In genomic region chr3:128849776-128850542, GRCh38 we compare ENCODE assay signal across 14 cellular contexts. TPM values are rescaled to one million over a fixed set of nuclear protein-coding genes. Genes with fewer than 3 reads are reported as not detected.
DNase-seq lines count a peak whose midpoint lies in the region; ATAC-seq and TF ChIP-seq lines count a peak whose summit lies in the region.
"Had no signal": no experiment of that assay in that cellular context is flagged by ENCODE, and none has a peak within 500 bp of the region (broad histone marks: within the 10 kb centered on the region; RNA-seq: fewer than 3 reads in every experiment).

No MANE protein-coding gene starts in this region.

- H3K9me2 ChIP-seq in PC-3 (replicated peaks; ENCODE audit: low read length) (no peaks in the 10 kb centered on the region), MM.1S (replicated peaks; ENCODE audit: insufficient read depth, low read length) (no peaks in the 10 kb centered on the region)

- peaks cover 20% of the 10 kb centered on the region for H3K4me1 Mint-ChIP-seq in endodermal cell

- POLR2A ChIA-PET in PC-3 (lab: Charles Lee; ENCODE audit: unreplicated experiment): no interaction called here

- TF ChIP-seq CTCF in cardiac muscle cell (IDR thresholded peaks at IDR 0.05; ENCODE audit: low read depth, low read length): peak; percentile 15
- TF ChIP-seq CTCF in PC-3 (conservative IDR thresholded peaks at IDR 0.05; ENCODE audit: low read depth, low read length): 0 out of 2 replicates have a peak, but pooled peaks have one; percentile 21
- TF ChIP-seq CTCF in endodermal cell (conservative IDR thresholded peaks at IDR 0.05): peak; percentile 67
- no peak for TF ChIP-seq CTCF in MM.1S (IDR thresholded peaks at IDR 0.05; ENCODE audit: low read length)
- TF ChIP-seq CTCF in GM10266 (IDR thresholded peaks at IDR 0.05; ENCODE audit: control insufficient read depth, insufficient read depth, low read depth, missing control alignments): no peak

- H3K36me3 ChIP-seq in cardiac muscle cell (no peaks in the 10 kb centered on the region), PC-3 (ENCODE audit: low read depth, low read length) (no peaks in the 10 kb centered on the region), endodermal cell (ENCODE audit: control insufficient read depth, insufficient read depth, low read length) (peaks cover 13% of the 10 kb centered on the region), MM.1S (replicated peaks; ENCODE audit: insufficient read depth, low read length) (no peaks in the 10 kb centered on the region)
- H3K36me3 ChIP-seq: gastrocnemius medialis had no signal

- H3K4me2 ChIP-seq in PC-3 (ENCODE audit: low read length) (no peak overlapping the region), MM.1S (ENCODE audit: low read depth, low read length) (no peak overlapping the region)

- no peaks in the 10 kb centered on the region for H4K20me1 ChIP-seq in PC-3 (ENCODE audit: low read length)
- H4K20me1 ChIP-seq in MM.1S (ENCODE audit: insufficient read depth, low read length): no peaks in the 10 kb centered on the region

- WGBS in endodermal cell (ENCODE audit: insufficient coverage in 1 of 2, insufficient read length in 1 of 2), 2 experiments: 87% methylated on average over 9 to 14 of the region's 14 CpGs

- H3F3A ChIP-seq in PC-3 (ENCODE audit: low read length, unreplicated experiment) (no peaks in the 10 kb centered on the region), MM.1S (ENCODE audit: insufficient read depth, low read length) (no peaks in the 10 kb centered on the region)

- H3K27me3 ChIP-seq in cardiac muscle cell (no peaks in the 10 kb centered on the region), PC-3 (ENCODE audit: low read length) (no peaks in the 10 kb centered on the region), endodermal cell (ENCODE audit: control insufficient read depth, insufficient read depth, low read length, poor library complexity, severe bottlenecking) (no peaks in the 10 kb centered on the region), MM.1S (replicated peaks; ENCODE audit: insufficient read depth, low read length) (no peaks in the 10 kb centered on the region)
- H3K27me3 ChIP-seq: gastrocnemius medialis had no signal

- H3K4me3 ChIP-seq in cardiac muscle cell (no peak overlapping the region), PC-3 (ENCODE audit: low read length) (no peak overlapping the region), endodermal cell (ENCODE audit: low read length) (no peak overlapping the region), MM.1S (ENCODE audit: low read length) (no peak overlapping the region)
- H3K4me3 ChIP-seq: gastrocnemius medialis, lung had no signal

- no peaks in the 10 kb centered on the region for H3K79me2 ChIP-seq in PC-3 (ENCODE audit: low read length)
- no peaks in the 10 kb centered on the region for H3K79me2 ChIP-seq in MM.1S (ENCODE audit: low read length)

- CTCF ChIA-PET in PC-3 (lab: Charles Lee): no interaction called here

- intact Hi-C loops in left cardiac atrium (cut with DNase I): loop anchor here (5.0 to 10.0 kb wide), 2 partner anchors 233 to 235 kb away; no protein-coding TSS in a partner anchor
- intact Hi-C loops in PC-3 (cut with micrococcal nuclease): no loop called here

- H3K27ac ChIP-seq in cardiac muscle cell: peak overlapping the region; percentile 28
- no peak overlapping the region for H3K27ac ChIP-seq in PC-3 (ENCODE audit: low read length)
- H3K27ac ChIP-seq in endodermal cell (ENCODE audit: low read depth, low read length): no peak overlapping the region
- no peak overlapping the region for H3K27ac ChIP-seq in MM.1S (ENCODE audit: low read length)
- H3K27ac ChIP-seq: gastrocnemius medialis had no signal

- no TSS peak for BruUV-seq in PC-3 (replicated peaks; lab: Mats Ljungman, UMichigan)

- H3K27me3 Mint-ChIP-seq in endodermal cell (ENCODE audit: insufficient read depth): no peaks in the 10 kb centered on the region

- H3K4me3 Mint-ChIP-seq in endodermal cell: no peak overlapping the region
- H3K4me3 Mint-ChIP-seq: CD8-positive, alpha-beta T cell had no signal

- peak overlapping the region; percentile 13 for H3K27ac Mint-ChIP-seq in endodermal cell
- H3K27ac Mint-ChIP-seq: CD8-positive, alpha-beta T cell had no signal

- peaks cover 21% of the 10 kb centered on the region for H3K9me3 Mint-ChIP-seq in endodermal cell

- H2AFZ ChIP-seq in PC-3 (ENCODE audit: low read length): no peak overlapping the region
- H2AFZ ChIP-seq in MM.1S (ENCODE audit: low read length): no peak overlapping the region

- no peaks in the 10 kb centered on the region for H3K9me3 ChIP-seq in cardiac muscle cell (ENCODE audit: low read depth)
- H3K9me3 ChIP-seq in PC-3 (ENCODE audit: low read length): 0 out of 2 replicates have a peak, but pooled peaks cover 1% of the 10 kb centered on the region
- peaks cover 17% of the 10 kb centered on the region for H3K9me3 ChIP-seq in endodermal cell (ENCODE audit: control insufficient read depth, low read length)
- H3K9me3 ChIP-seq in MM.1S (replicated peaks; ENCODE audit: insufficient read depth, low read length): no peaks in the 10 kb centered on the region
- H3K9me3 ChIP-seq: gastrocnemius medialis had no signal

- no peak for ATAC-seq in left cardiac atrium
- ATAC-seq in PC-3: no peak; the same call in 1 of the 2 replicates
- no peak for ATAC-seq in HG03439 (IDR thresholded peaks at IDR 0.05; ENCODE audit: unreplicated experiment)
- no peak for ATAC-seq in GM21526 (IDR thresholded peaks at IDR 0.05; ENCODE audit: low FRiP score, unreplicated experiment)
- ATAC-seq: CD8-positive, alpha-beta T cell; gastrocnemius medialis had no signal

- H3K4me1 ChIP-seq in cardiac muscle cell (ENCODE audit: low read depth) (peaks cover 7% of the 10 kb centered on the region), PC-3 (ENCODE audit: insufficient read depth, low read length) (no peaks in the 10 kb centered on the region), endodermal cell (ENCODE audit: control insufficient read depth, insufficient read depth, low read length) (peaks cover 7% of the 10 kb centered on the region), MM.1S (ENCODE audit: low read length) (peaks cover 6% of the 10 kb centered on the region; the same call in 1 of the 2 replicates)

- no peak overlapping the region for H3K9ac ChIP-seq in PC-3 (ENCODE audit: low read length)
- H3K9ac ChIP-seq in endodermal cell (ENCODE audit: extremely low read depth, low read length, poor library complexity, severe bottlenecking): no peak overlapping the region
- no peak overlapping the region for H3K9ac ChIP-seq in MM.1S (ENCODE audit: low read length)

- DNase-seq in cardiac muscle cell (ENCODE audit: low read depth in 1 of 2, low spot score in 1 of 2) (peak; percentile 22 to 71), left cardiac atrium (no peak), PC-3 (peak; percentile 3), endodermal cell (peak; percentile 72), MM.1S (no peak), GM10266 (ENCODE audit: extremely low spot score) (no peak)
- DNase-seq: aorta; CD8-positive, alpha-beta T cell; gastrocnemius medialis; NCI-H2029; Right ventricle myocardium superior had no signal

- peaks cover 10% of the 10 kb centered on the region for H3K36me3 Mint-ChIP-seq in endodermal cell (ENCODE audit: low read depth)

RNA-seq across cellular contexts. Expression of gene ACAD9, which starts 29.5 kb away (rescaled TPM):
- 38.3 and 61.2 TPM in 2 replicates for total RNA-seq in cardiac muscle cell
- 44.5 and 47.7 TPM in 2 replicates for polyA plus RNA-seq in cardiac muscle cell
- total RNA-seq in left cardiac atrium: 10 to 100 TPM; 35.3 to 37.5 TPM
- total RNA-seq in PC-3 (2014; rRNA removed): 38.2 and 38.6 TPM in 2 replicates
- 10 to 100 TPM; 48.0 to 52.1 TPM for total RNA-seq in endodermal cell
- polyA plus RNA-seq in endodermal cell (2013, experiment 1 of 2): 32.3 TPM
- polyA plus RNA-seq in endodermal cell (2013, experiment 2 of 2): 30.3 TPM

Comparison
In these comparisons a context has a peak if more than half of its experiments do, and no peak if none do; other contexts are left out.
1. DNase-seq: peak in cardiac muscle cell (2 of 2), PC-3 (single experiment) and endodermal cell (single experiment); none in left cardiac atrium (single experiment), MM.1S (single experiment) and GM10266 (single experiment).
2. CTCF ChIP-seq: peak in cardiac muscle cell (single experiment), PC-3 (single experiment) and endodermal cell (single experiment); none in MM.1S (single experiment) and GM10266 (single experiment).